ENCODE assay signal across 9 cellular contexts in genomic region chr17:74042744-74043486, GRCh38.
DNase-seq lines count a peak whose midpoint lies in the region; ATAC-seq and TF ChIP-seq lines count a peak whose summit lies in the region.
"Had no signal": no experiment of that assay in that cellular context is flagged by ENCODE, and none has a peak within 500 bp of the region (broad histone marks: within the 10 kb centered on the region; RNA-seq: fewer than 3 reads in every experiment).

No MANE protein-coding gene starts in this region.

- POLR2A ChIA-PET in RWPE1 (lab: Yijun Ruan, JAX; ENCODE audit: low non-redundant PET), result no interaction called here
- POLR2A ChIA-PET in OCI-LY7 (lab: Charles Lee), result no interaction called here

- no peaks in the 10 kb centered on the region for H3K9me3 ChIP-seq in OCI-LY7 (ENCODE audit: low read length)

- no TSS peak for BruUV-seq in OCI-LY7 (replicated peaks; lab: Mats Ljungman, UMichigan)

- H3K9me2 ChIP-seq in OCI-LY7 (ENCODE audit: insufficient read depth, low read length), result no peaks in the 10 kb centered on the region

- CTCF ChIA-PET in RWPE1 (lab: Yijun Ruan, JAX) (no interaction called here), OCI-LY7 (lab: Charles Lee; ENCODE audit: unreplicated experiment) (no interaction called here)

- H4K20me1 ChIP-seq in OCI-LY7 (ENCODE audit: insufficient read depth, low read length), result no peaks in the 10 kb centered on the region

- H3K4me1 ChIP-seq in OCI-LY7 (ENCODE audit: insufficient read depth, low read length, poor library complexity, severe bottlenecking), result no peaks in the 10 kb centered on the region

- no peak overlapping the region for H3K4me2 ChIP-seq in OCI-LY7 (ENCODE audit: low read length)
- H3K4me2 ChIP-seq: KMS-11 had no signal

- peak; percentile 37 for DNase-seq in GM12865 (ENCODE audit: low read depth)
- peak; percentile 95 for DNase-seq in RWPE1 (ENCODE audit: low spot score)
- DNase-seq in fibroblast of the conjunctiva (ENCODE audit: low read depth), result peak; percentile 58
- peak; percentile 7 for DNase-seq in stimulated activated CD4-positive, alpha-beta T cell treated with anti-CD3 and anti-CD28 coated beads, Interleukin-4, amount 100 ng/mL, for 1 hour
- DNase-seq in OCI-LY7 (ENCODE audit: low spot score), result no peak

- no peak overlapping the region for H3K4me3 ChIP-seq in GM12865 (ENCODE audit: low read depth, low read length)
- no peak overlapping the region for H3K4me3 ChIP-seq in OCI-LY7 (ENCODE audit: low read depth, low read length, poor library complexity, severe bottlenecking)

- H3K27ac ChIP-seq in RWPE1, result peak overlapping the region; percentile 15; the same call in 1 of the 2 replicates
- H3K27ac ChIP-seq in OCI-LY7 (ENCODE audit: low read depth, low read length, poor library complexity, severe bottlenecking), result no peak overlapping the region
- H3K27ac ChIP-seq: KMS-11 had no signal

- TF ChIP-seq CTCF in GM12865 (IDR thresholded peaks at IDR 0.05; ENCODE audit: insufficient read depth, low read depth, low read length, missing control alignments), result no peak
- no peak for TF ChIP-seq CTCF in RWPE1 (conservative IDR thresholded peaks at IDR 0.05; ENCODE audit: low read depth)
- TF ChIP-seq CTCF in OCI-LY7 (conservative IDR thresholded peaks at IDR 0.05; ENCODE audit: low read length), result no peak

- intact Hi-C loops in OCI-LY7 (cut with micrococcal nuclease; ENCODE audit: unreplicated experiment), result no loop called here

- no peak for ATAC-seq in HG03097 (IDR thresholded peaks at IDR 0.05; ENCODE audit: low FRiP score, unreplicated experiment)
- no peak for ATAC-seq in GM19351 (IDR thresholded peaks at IDR 0.05; ENCODE audit: unreplicated experiment)
- no peak for ATAC-seq in HG02759 (IDR thresholded peaks at IDR 0.05; ENCODE audit: unreplicated experiment)

- H3K36me3 ChIP-seq in OCI-LY7 (ENCODE audit: insufficient read depth, low read length), result no peaks in the 10 kb centered on the region

- no peak overlapping the region for H2AFZ ChIP-seq in OCI-LY7 (ENCODE audit: low read length)

- H3K79me2 ChIP-seq in OCI-LY7 (ENCODE audit: insufficient read depth, low read depth, low read length), result no peaks in the 10 kb centered on the region
